ENCODE assay signal across 29 cellular contexts in genomic region chr6:72260489-72260888, GRCh38.
DNase-seq lines count a peak whose midpoint lies in the region; ATAC-seq, FAIRE-seq and TF ChIP-seq lines count a peak whose summit lies in the region.
"Had no signal": no experiment of that assay in that cellular context is flagged by ENCODE, and none has a peak within 500 bp of the region (broad histone marks: within the 10 kb centered on the region; RNA-seq: fewer than 3 reads in every experiment).

No MANE protein-coding gene starts in this region.

- H3K4me1 ChIP-seq in PC-3 (ENCODE audit: insufficient read depth, low read length) (peaks cover 16% of the 10 kb centered on the region; the same call in 1 of the 2 replicates), osteoblast (ENCODE audit: insufficient read depth, low read length) (peaks cover 10% of the 10 kb centered on the region), left ventricle myocardium inferior (no peaks in the 10 kb centered on the region), small intestine (ENCODE audit: control insufficient read depth in 2 of 2, insufficient read depth in 1 of 2, low read depth in 1 of 2, low read length in 1 of 2) (no peaks in the 10 kb centered on the region)
- H3K4me1 ChIP-seq: HAP-1, heart left ventricle, pancreas had no signal

- WGBS in small intestine, 3 donors: 51 to 65% (median 63%) methylated on average over 3 of the region's 3 CpGs

- no peaks in the 10 kb centered on the region for H3K9me2 ChIP-seq in PC-3 (replicated peaks; ENCODE audit: low read length)

- BruUV-seq in PC-3 (replicated peaks; lab: Mats Ljungman, UMichigan): no TSS peak

- POLR2A ChIA-PET in PC-3 (lab: Charles Lee; ENCODE audit: unreplicated experiment): no interaction called here

- peak; percentile 8 for DNase-seq in AG20443 (ENCODE audit: low spot score)
- peak; percentile 48 for DNase-seq in PC-3
- peak; percentile 21 for DNase-seq in dedifferentiated amniotic fluid mesenchymal stem cell (ENCODE audit: extremely low spot score)
- DNase-seq in osteoblast (ENCODE audit: insufficient read length, low spot score, missing footprints): no peak
- DNase-seq in left ventricle myocardium inferior: no peak
- DNase-seq in frontal cortex (ENCODE audit: low spot score in 2 of 2): no peak
- no peak for DNase-seq in activated effector memory CD4-positive, alpha-beta T cell treated with Interleukin-2 at 50 U/mL for 16 hours
- no peak for DNase-seq in small intestine
- DNase-seq: ACHN; activated CD4-positive, alpha-beta T cell treated with anti-CD3 and anti-CD28 coated beads for 1 hour; activated naive CD4-positive, alpha-beta T cell; activated T-cell treated with anti-CD3 and anti-CD28 coated beads, Interleukin-2, amount 50 U/mL, for 24 hours; anterior cingulate cortex; CD4-positive, alpha-beta T cell; DMS153; effector memory CD4-positive, alpha-beta T cell; heart left ventricle; KG1; midbrain; NCI-H1694 treated with DMSO at 0.1 percent for 48 hours; NCI-H2171 treated with DMSO at 0.1 percent for 48 hours; NCI-H524 treated with DMSO at 0.1 percent for 48 hours; pancreas; right cardiac atrium; SHP77; stimulated activated CD8-positive, alpha-beta memory T cell treated with anti-CD3 and anti-CD28 coated beads, Interleukin-4, amount 100 ng/mL, for 48 hours had no signal

- H3K36me3 ChIP-seq in PC-3 (ENCODE audit: low read depth, low read length): no peaks in the 10 kb centered on the region
- H3K36me3 ChIP-seq in osteoblast (ENCODE audit: insufficient read depth, low read length): no peaks in the 10 kb centered on the region
- H3K36me3 ChIP-seq in left ventricle myocardium inferior: no peaks in the 10 kb centered on the region
- H3K36me3 ChIP-seq in small intestine (ENCODE audit: control insufficient read depth in 2 of 2, insufficient read depth in 2 of 2, low read length in 2 of 2): no peaks in the 10 kb centered on the region
- H3K36me3 ChIP-seq: HAP-1, heart left ventricle, pancreas had no signal

- no peak overlapping the region for H3K9ac ChIP-seq in PC-3 (ENCODE audit: low read length)

- H3K4me2 ChIP-seq in PC-3 (ENCODE audit: low read length) (0 out of 2 replicates have a peak overlapping the region, but pooled peaks have one; percentile 31), osteoblast (ENCODE audit: insufficient read depth, low read length) (peak overlapping the region; percentile 82)

- ATAC-seq in PC-3: peak; percentile 89
- ATAC-seq: heart left ventricle; left lobe of liver; natural killer cell treated with Interleukin-12 subunit alpha and Interleukin-12 subunit beta and Interleukin-15 and Interleukin-18, amount 100 ng/mL, for 72 hours; pancreas; right cardiac atrium had no signal

- peak overlapping the region; percentile 9; the same call in 1 of the 2 replicates for H3K27ac ChIP-seq in PC-3 (ENCODE audit: low read length)
- H3K27ac ChIP-seq in osteoblast (ENCODE audit: low read depth, low read length): peak overlapping the region; percentile 17
- no peak overlapping the region for H3K27ac ChIP-seq in left ventricle myocardium inferior (replicated peaks)
- H3K27ac ChIP-seq in small intestine (ENCODE audit: low read depth in 1 of 2, low read length in 1 of 2): no peak overlapping the region
- H3K27ac ChIP-seq: heart left ventricle, pancreas had no signal

- FAIRE-seq in frontal cortex (lab: Jason Lieb, UNC): no peak
- FAIRE-seq in small intestine (lab: Jason Lieb, UNC): no peak

- no peaks in the 10 kb centered on the region for H3F3A ChIP-seq in PC-3 (ENCODE audit: low read length, unreplicated experiment)

- H4K20me1 ChIP-seq in PC-3 (ENCODE audit: low read length) (no peaks in the 10 kb centered on the region), osteoblast (ENCODE audit: insufficient read depth, low read length) (no peaks in the 10 kb centered on the region)

- CTCF ChIA-PET in PC-3 (lab: Charles Lee): no interaction called here

- no peaks in the 10 kb centered on the region for H3K9me3 ChIP-seq in PC-3 (ENCODE audit: low read length)
- H3K9me3 ChIP-seq in osteoblast (ENCODE audit: low read depth, low read length): no peaks in the 10 kb centered on the region
- no peaks in the 10 kb centered on the region for H3K9me3 ChIP-seq in left ventricle myocardium inferior (replicated peaks)
- no peaks in the 10 kb centered on the region for H3K9me3 ChIP-seq in small intestine (ENCODE audit: control insufficient read depth, low read depth)
- H3K9me3 ChIP-seq: HAP-1, heart left ventricle, pancreas had no signal

- intact Hi-C loops in PC-3 (cut with micrococcal nuclease): loop anchor here (5.0 kb wide), 1 partner anchor 142 kb away; no protein-coding TSS in a partner anchor
- intact Hi-C loops in left ventricle myocardium inferior (cut with micrococcal nuclease): no loop called here

- H2AFZ ChIP-seq in PC-3 (ENCODE audit: low read length) (no peak overlapping the region), osteoblast (ENCODE audit: low read length) (peak overlapping the region; percentile 62)

- H3K27me3 ChIP-seq in PC-3 (ENCODE audit: low read length) (no peaks in the 10 kb centered on the region), osteoblast (ENCODE audit: insufficient read depth, low read length) (no peaks in the 10 kb centered on the region), left ventricle myocardium inferior (ENCODE audit: low read depth) (no peaks in the 10 kb centered on the region), small intestine (ENCODE audit: control insufficient read depth in 2 of 2, insufficient read depth in 2 of 2, low read length in 2 of 2) (no peaks in the 10 kb centered on the region)
- H3K27me3 ChIP-seq: heart left ventricle, pancreas had no signal

- H3K79me2 ChIP-seq in PC-3 (ENCODE audit: low read length): no peaks in the 10 kb centered on the region
- H3K79me2 ChIP-seq in osteoblast (ENCODE audit: insufficient read depth, low read length): no peaks in the 10 kb centered on the region

- H3K4me3 ChIP-seq in PC-3 (ENCODE audit: low read length) (no peak overlapping the region), osteoblast (ENCODE audit: insufficient read depth, low read length) (peak overlapping the region; percentile 62), left ventricle myocardium inferior (no peak overlapping the region), small intestine (ENCODE audit: low read depth in 1 of 2, low read length in 2 of 2) (no peak overlapping the region)
- H3K4me3 ChIP-seq: HAP-1, heart left ventricle, pancreas had no signal

- TF ChIP-seq CTCF in PC-3 (conservative IDR thresholded peaks at IDR 0.05; ENCODE audit: low read depth, low read length): no peak
- no peak for TF ChIP-seq CTCF in osteoblast (IDR thresholded peaks at IDR 0.05; ENCODE audit: extremely low read depth, low read depth, low read length)
- TF ChIP-seq CTCF in left ventricle myocardium inferior (IDR thresholded peaks at IDR 0.05; ENCODE audit: borderline replicate concordance): no peak

Comparison
In these comparisons a context has a peak if more than half of its experiments do, and no peak if none do; other contexts are left out.
1. DNase-seq: peak in AG20443 (single experiment), PC-3 (single experiment) and dedifferentiated amniotic fluid mesenchymal stem cell (single experiment); none in osteoblast (single experiment), left ventricle myocardium inferior (single experiment), frontal cortex (0 of 2), activated effector memory CD4-positive, alpha-beta T cell treated with Interleukin-2 at 50 U/mL for 16 hours (single experiment) and small intestine (single experiment).
2. H3K27ac ChIP-seq: peak in PC-3 (single experiment) and osteoblast (single experiment); none in left ventricle myocardium inferior (single experiment) and small intestine (0 of 2).